ENCODE assay signal across 14 cellular contexts in the genomic region with DNA sequence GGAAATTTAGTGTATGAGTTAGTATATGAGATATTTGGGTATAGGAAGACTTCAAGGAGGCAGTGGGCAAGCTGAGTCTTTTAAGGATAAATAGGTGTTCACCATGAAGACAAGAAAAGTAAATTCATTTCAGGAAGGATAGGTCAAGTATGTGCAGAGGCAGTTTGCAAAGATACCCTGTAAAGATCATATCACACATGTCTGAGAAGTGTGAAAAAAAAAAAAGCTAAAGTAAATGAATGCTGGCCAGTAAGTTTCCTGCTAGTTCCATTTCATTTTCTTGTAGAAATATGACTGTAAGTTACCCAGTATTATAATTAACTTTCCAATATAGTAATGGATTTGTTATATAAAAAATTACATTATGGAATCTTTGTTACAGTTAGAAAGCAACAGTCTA.
DNase-seq lines count a peak whose midpoint lies in the region; ATAC-seq and TF ChIP-seq lines count a peak whose summit lies in the region.
"Had no signal": no experiment of that assay in that cellular context is flagged by ENCODE, and none has a peak within 500 bp of the region (broad histone marks: within the 10 kb centered on the region; RNA-seq: fewer than 3 reads in every experiment).

No MANE protein-coding gene starts in this region.

- no peak overlapping the region for H3K4me3 Mint-ChIP-seq in activated CD8-positive, alpha-beta memory T cell treated with anti-CD3 and anti-CD28 coated beads, Interleukin-2, amount 10 ng/mL, durations not matched to agents 7 days and 5 days
- H3K4me3 Mint-ChIP-seq in activated T-helper 2 cell treated with anti-CD3 and anti-CD28 coated beads, Interferon-gamma antibody, Interleukin-2, Interleukin-4, amounts not matched to agents 10 μg/mL and 5 μg/mL and 100 μg/mL, durations not matched to agents 14 hours and 24 hours and 36 hours (ENCODE audit: low read depth), result peak overlapping the region; percentile 19
- peak overlapping the region; percentile 68 for H3K4me3 Mint-ChIP-seq in natural killer cell treated with Interleukin-12 subunit alpha and Interleukin-12 subunit beta and Interleukin-15 and Interleukin-18, amount 100 ng/mL, for 72 hours

- H3K9me3 Mint-ChIP-seq in activated CD8-positive, alpha-beta memory T cell treated with anti-CD3 and anti-CD28 coated beads, Interleukin-2, amount 10 ng/mL, durations not matched to agents 7 days and 5 days (ENCODE audit: low read depth), result no peaks in the 10 kb centered on the region
- peaks cover 6% of the 10 kb centered on the region for H3K9me3 Mint-ChIP-seq in activated T-helper 2 cell treated with anti-CD3 and anti-CD28 coated beads, Interferon-gamma antibody, Interleukin-2, Interleukin-4, amounts not matched to agents 10 μg/mL and 5 μg/mL and 100 μg/mL, durations not matched to agents 14 hours and 24 hours and 36 hours
- no peaks in the 10 kb centered on the region for H3K9me3 Mint-ChIP-seq in natural killer cell treated with Interleukin-12 subunit alpha and Interleukin-12 subunit beta and Interleukin-15 and Interleukin-18, amount 100 ng/mL, for 72 hours

- peaks cover 22% of the 10 kb centered on the region for H3K36me3 Mint-ChIP-seq in activated CD8-positive, alpha-beta memory T cell treated with anti-CD3 and anti-CD28 coated beads, Interleukin-2, amount 10 ng/mL, durations not matched to agents 7 days and 5 days
- peaks cover 18% of the 10 kb centered on the region for H3K36me3 Mint-ChIP-seq in activated T-helper 2 cell treated with anti-CD3 and anti-CD28 coated beads, Interferon-gamma antibody, Interleukin-2, Interleukin-4, amounts not matched to agents 10 μg/mL and 5 μg/mL and 100 μg/mL, durations not matched to agents 14 hours and 24 hours and 36 hours (ENCODE audit: low read depth)
- no peaks in the 10 kb centered on the region for H3K36me3 Mint-ChIP-seq in natural killer cell treated with Interleukin-12 subunit alpha and Interleukin-12 subunit beta and Interleukin-15 and Interleukin-18, amount 100 ng/mL, for 72 hours

- H3K27me3 Mint-ChIP-seq in activated CD8-positive, alpha-beta memory T cell treated with anti-CD3 and anti-CD28 coated beads, Interleukin-2, amount 10 ng/mL, durations not matched to agents 7 days and 5 days, result no peaks in the 10 kb centered on the region
- no peaks in the 10 kb centered on the region for H3K27me3 Mint-ChIP-seq in activated T-helper 2 cell treated with anti-CD3 and anti-CD28 coated beads, Interferon-gamma antibody, Interleukin-2, Interleukin-4, amounts not matched to agents 10 μg/mL and 5 μg/mL and 100 μg/mL, durations not matched to agents 14 hours and 24 hours and 36 hours (ENCODE audit: low read depth)
- no peaks in the 10 kb centered on the region for H3K27me3 Mint-ChIP-seq in natural killer cell treated with Interleukin-12 subunit alpha and Interleukin-12 subunit beta and Interleukin-15 and Interleukin-18, amount 100 ng/mL, for 72 hours

- CTCF ChIA-PET in activated CD8-positive, alpha-beta memory T cell treated with anti-CD3 and anti-CD28 coated beads, Interleukin-2, amount 10 ng/mL, durations not matched to agents 7 days and 5 days (lab: Charles Lee), result interaction anchor here (2.3 kb wide), 1 partner anchor 131 kb away, joined by 8 read pairs; the partner anchor contains the start of gene PHLPP1

- H3K27ac Mint-ChIP-seq in activated CD8-positive, alpha-beta memory T cell treated with anti-CD3 and anti-CD28 coated beads, Interleukin-2, amount 10 ng/mL, durations not matched to agents 7 days and 5 days, result peak overlapping the region; percentile 96
- peak overlapping the region; percentile 90 for H3K27ac Mint-ChIP-seq in activated T-helper 2 cell treated with anti-CD3 and anti-CD28 coated beads, Interferon-gamma antibody, Interleukin-2, Interleukin-4, amounts not matched to agents 10 μg/mL and 5 μg/mL and 100 μg/mL, durations not matched to agents 14 hours and 24 hours and 36 hours
- peak overlapping the region; percentile 20 to 71 for H3K27ac Mint-ChIP-seq in natural killer cell treated with Interleukin-12 subunit alpha and Interleukin-12 subunit beta and Interleukin-15 and Interleukin-18, amount 100 ng/mL, for 72 hours

- ATAC-seq in activated CD8-positive, alpha-beta memory T cell treated with anti-CD3 and anti-CD28 coated beads, Interleukin-2, amount 10 ng/mL, durations not matched to agents 7 days and 5 days, result peak; percentile 48
- ATAC-seq in natural killer cell treated with Interleukin-12 subunit alpha and Interleukin-12 subunit beta and Interleukin-15 and Interleukin-18, amount 100 ng/mL, for 72 hours, result peak; percentile 63 to 72
- ATAC-seq in HG02884 (IDR thresholded peaks at IDR 0.05; ENCODE audit: unreplicated experiment) (no peak), SK-N-SH treated with all-trans-retinoic acid at 6 μM for 48 hours (no peak)
- ATAC-seq: A549 had no signal

- H3K4me1 Mint-ChIP-seq in activated CD8-positive, alpha-beta memory T cell treated with anti-CD3 and anti-CD28 coated beads, Interleukin-2, amount 10 ng/mL, durations not matched to agents 7 days and 5 days, result peaks cover 34% of the 10 kb centered on the region
- H3K4me1 Mint-ChIP-seq in activated T-helper 2 cell treated with anti-CD3 and anti-CD28 coated beads, Interferon-gamma antibody, Interleukin-2, Interleukin-4, amounts not matched to agents 10 μg/mL and 5 μg/mL and 100 μg/mL, durations not matched to agents 14 hours and 24 hours and 36 hours (ENCODE audit: low read depth), result peaks cover 50% of the 10 kb centered on the region
- H3K4me1 Mint-ChIP-seq in natural killer cell treated with Interleukin-12 subunit alpha and Interleukin-12 subunit beta and Interleukin-15 and Interleukin-18, amount 100 ng/mL, for 72 hours (ENCODE audit: low read depth in 2 of 2), result peaks cover 16 to 29% of the 10 kb centered on the region in 2 donors

- DNase-seq in activated CD8-positive, alpha-beta memory T cell treated with anti-CD3 and anti-CD28 coated beads, Interleukin-2, amount 10 ng/mL, durations not matched to agents 7 days and 5 days, result no peak
- no peak for DNase-seq in activated CD8-positive, alpha-beta memory T cell treated with anti-CD3 and anti-CD28 coated beads for 24 hours
- DNase-seq in OCI-M1 (lab: John Stamatoyannopoulos, UW), result peak; percentile 40
- DNase-seq in activated T-helper 2 cell treated with anti-CD3 and anti-CD28 coated beads, Interferon-gamma antibody, Interleukin-2, Interleukin-4, amounts not matched to agents 10 μg/mL and 5 μg/mL and 100 μg/mL, durations not matched to agents 14 hours and 24 hours and 36 hours (ENCODE audit: low spot score), result no peak
- no peak for DNase-seq in natural killer cell treated with Interleukin-12 subunit alpha and Interleukin-12 subunit beta and Interleukin-15 and Interleukin-18, amount 100 ng/mL, for 72 hours (ENCODE audit: low spot score)
- no peak for DNase-seq in central memory CD4-positive, alpha-beta T cell
- DNase-seq: MM.1S, NCI-H1105 treated with DMSO at 0.1 percent for 48 hours, NCI-H187 treated with DMSO at 0.1 percent for 48 hours, NCI-H446, PC-9 had no signal

- intact Hi-C loops in activated T-helper 2 cell treated with anti-CD3 and anti-CD28 coated beads, Interferon-gamma antibody, Interleukin-2, Interleukin-4, amounts not matched to agents 10 μg/mL and 5 μg/mL and 100 μg/mL, durations not matched to agents 14 hours and 24 hours and 36 hours (cut with micrococcal nuclease), result loop anchor here (5.0 to 10.0 kb wide), 5 partner anchors 36 to 512 kb away; partner anchors contain the start of gene BCL2

TF ChIP-seq in SK-N-SH treated with all-trans-retinoic acid at 6 μM for 48 hours, 23 proteins besides CTCF, POLR2A, EP300 and RAD21 (continues in another document):
- TF ChIP-seq ARNTL (CRISPR knock-in tag; IDR thresholded peaks at IDR 0.05; ENCODE audit: borderline replicate concordance, low read depth) (no peak), ZFP3 (CRISPR knock-in tag; IDR thresholded peaks at IDR 0.05) (no peak), ZNF70 (CRISPR knock-in tag; IDR thresholded peaks at IDR 0.05) (no peak), ZNF565 (CRISPR knock-in tag; conservative IDR thresholded peaks at IDR 0.05; ENCODE audit: low read depth) (no peak), ZC3H10 (CRISPR knock-in tag; IDR thresholded peaks at IDR 0.05) (no peak), RARB (CRISPR knock-in tag; IDR thresholded peaks at IDR 0.05) (no peak), OSR1 (CRISPR knock-in tag; IDR thresholded peaks at IDR 0.05) (no peak), PPARA (CRISPR knock-in tag; IDR thresholded peaks at IDR 0.05; ENCODE audit: borderline replicate concordance) (no peak), ESRRG (CRISPR knock-in tag; IDR thresholded peaks at IDR 0.05) (no peak), TOX (CRISPR knock-in tag; IDR thresholded peaks at IDR 0.05; ENCODE audit: borderline replicate concordance) (no peak), SNAI2 (CRISPR knock-in tag; IDR thresholded peaks at IDR 0.05) (no peak), ISL1 (CRISPR knock-in tag; IDR thresholded peaks at IDR 0.05) (no peak), TCF4 (CRISPR knock-in tag; IDR thresholded peaks at IDR 0.05; ENCODE audit: borderline replicate concordance) (no peak)
- TF ChIP-seq, protein P1, sequence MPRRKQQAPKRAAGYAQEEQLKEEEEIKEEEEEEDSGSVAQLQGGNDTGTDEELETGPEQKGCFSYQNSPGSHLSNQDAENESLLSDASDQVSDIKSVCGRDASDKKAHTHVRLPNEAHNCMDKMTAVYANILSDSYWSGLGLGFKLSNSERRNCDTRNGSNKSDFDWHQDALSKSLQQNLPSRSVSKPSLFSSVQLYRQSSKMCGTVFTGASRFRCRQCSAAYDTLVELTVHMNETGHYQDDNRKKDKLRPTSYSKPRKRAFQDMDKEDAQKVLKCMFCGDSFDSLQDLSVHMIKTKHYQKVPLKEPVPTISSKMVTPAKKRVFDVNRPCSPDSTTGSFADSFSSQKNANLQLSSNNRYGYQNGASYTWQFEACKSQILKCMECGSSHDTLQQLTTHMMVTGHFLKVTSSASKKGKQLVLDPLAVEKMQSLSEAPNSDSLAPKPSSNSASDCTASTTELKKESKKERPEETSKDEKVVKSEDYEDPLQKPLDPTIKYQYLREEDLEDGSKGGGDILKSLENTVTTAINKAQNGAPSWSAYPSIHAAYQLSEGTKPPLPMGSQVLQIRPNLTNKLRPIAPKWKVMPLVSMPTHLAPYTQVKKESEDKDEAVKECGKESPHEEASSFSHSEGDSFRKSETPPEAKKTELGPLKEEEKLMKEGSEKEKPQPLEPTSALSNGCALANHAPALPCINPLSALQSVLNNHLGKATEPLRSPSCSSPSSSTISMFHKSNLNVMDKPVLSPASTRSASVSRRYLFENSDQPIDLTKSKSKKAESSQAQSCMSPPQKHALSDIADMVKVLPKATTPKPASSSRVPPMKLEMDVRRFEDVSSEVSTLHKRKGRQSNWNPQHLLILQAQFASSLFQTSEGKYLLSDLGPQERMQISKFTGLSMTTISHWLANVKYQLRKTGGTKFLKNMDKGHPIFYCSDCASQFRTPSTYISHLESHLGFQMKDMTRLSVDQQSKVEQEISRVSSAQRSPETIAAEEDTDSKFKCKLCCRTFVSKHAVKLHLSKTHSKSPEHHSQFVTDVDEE (CRISPR knock-in tag; IDR thresholded peaks at IDR 0.05), result no peak

Comparison
In these comparisons a context has a peak if more than half of its experiments do, and no peak if none do; other contexts are left out.
1. ATAC-seq: peak in activated CD8-positive, alpha-beta memory T cell treated with anti-CD3 and anti-CD28 coated beads, Interleukin-2, amount 10 ng/mL, durations not matched to agents 7 days and 5 days (single experiment) and natural killer cell treated with Interleukin-12 subunit alpha and Interleukin-12 subunit beta and Interleukin-15 and Interleukin-18, amount 100 ng/mL, for 72 hours (2 of 2); none in HG02884 (single experiment) and SK-N-SH treated with all-trans-retinoic acid at 6 μM for 48 hours (single experiment).
2. H3K27ac Mint-ChIP-seq: peak in every context shown above with its lines; median percentile 96 in activated CD8-positive, alpha-beta memory T cell treated with anti-CD3 and anti-CD28 coated beads, Interleukin-2, amount 10 ng/mL, durations not matched to agents 7 days and 5 days; 90 in activated T-helper 2 cell treated with anti-CD3 and anti-CD28 coated beads, Interferon-gamma antibody, Interleukin-2, Interleukin-4, amounts not matched to agents 10 μg/mL and 5 μg/mL and 100 μg/mL, durations not matched to agents 14 hours and 24 hours and 36 hours; 46 in natural killer cell treated with Interleukin-12 subunit alpha and Interleukin-12 subunit beta and Interleukin-15 and Interleukin-18, amount 100 ng/mL, for 72 hours.